Comparison of ENCODE assay signal across 10 cellular contexts in the genomic region with DNA sequence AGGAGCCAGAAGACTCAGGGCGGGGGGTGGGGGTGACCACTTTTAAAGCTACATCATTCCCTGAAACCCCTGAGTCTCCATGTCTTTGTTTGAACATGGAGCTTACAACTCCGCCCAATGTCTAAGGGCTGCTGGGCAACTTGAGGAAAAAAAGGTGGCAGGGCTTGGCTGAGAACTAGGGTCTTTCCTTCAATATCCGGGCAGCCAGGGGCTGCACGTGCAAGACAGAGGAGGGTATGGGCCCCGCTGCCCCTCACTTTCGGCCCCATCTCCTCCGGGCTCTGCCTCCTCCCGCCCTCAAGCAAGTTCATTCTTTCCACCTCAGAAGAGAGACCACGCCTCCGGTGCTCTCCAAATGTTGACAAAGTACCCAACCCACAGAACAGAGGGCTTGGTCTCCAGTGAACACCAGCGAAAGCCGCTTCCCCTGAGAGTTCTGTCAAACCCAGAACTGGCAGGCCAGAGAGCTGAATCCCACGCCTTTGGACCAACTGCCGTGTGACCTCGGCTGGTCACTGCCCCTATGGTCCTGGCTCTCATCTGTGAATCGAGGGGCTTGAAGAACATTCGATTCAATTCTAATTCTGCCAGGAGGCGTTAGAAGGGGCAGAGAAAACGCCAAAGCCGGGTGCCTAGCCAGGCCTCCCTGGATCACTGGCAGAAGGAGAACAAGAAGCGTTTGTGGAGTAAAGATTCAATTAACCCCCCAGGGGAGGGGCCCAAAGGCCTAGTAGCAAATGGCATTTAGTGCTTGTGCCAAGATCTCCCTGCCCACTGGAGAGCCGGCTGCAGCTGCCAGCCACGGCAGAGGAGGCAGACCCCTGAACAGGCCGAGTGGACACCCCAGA. TPM values are rescaled to one million over a fixed set of nuclear protein-coding genes. Genes with fewer than 3 reads are reported as not detected.
A peak's percentile ranks its signal among the peaks of the same experiment; 100 is the strongest.
DNase-seq lines count a peak whose midpoint lies in the region; ATAC-seq and TF ChIP-seq lines count a peak whose summit lies in the region.
"Had no signal": no experiment of that assay in that cellular context is flagged by ENCODE, and none has a peak within 500 bp of the region (broad histone marks: within the 10 kb centered on the region; RNA-seq: fewer than 3 reads in every experiment).

No MANE protein-coding gene starts in this region.

- H3K27ac Mint-ChIP-seq in mesothelial cell of epicardium: peak overlapping the region; percentile 30

- no peaks in the 10 kb centered on the region for H3K36me3 Mint-ChIP-seq in mesothelial cell of epicardium

- POLR2A ChIA-PET in RWPE1 (lab: Yijun Ruan, JAX; ENCODE audit: low non-redundant PET): no interaction called here

- H3K9me3 ChIP-seq in left ventricle myocardium inferior (replicated peaks) (no peaks in the 10 kb centered on the region), upper lobe of left lung (no peaks in the 10 kb centered on the region)

- TF ChIP-seq EP300 in upper lobe of left lung (IDR thresholded peaks at IDR 0.05): no peak

- CTCF ChIA-PET in RWPE1 (lab: Yijun Ruan, JAX): interaction anchor here (0.6 kb wide), 1 partner anchor 46 kb away, joined by 3 read pairs; no protein-coding TSS in a partner anchor

- H3K4me3 Mint-ChIP-seq in mesothelial cell of epicardium: no peak overlapping the region

- peaks cover 66% of the 10 kb centered on the region for H3K4me1 Mint-ChIP-seq in mesothelial cell of epicardium

- WGBS in upper lobe of left lung, 2 donors: 33 to 44% methylated on average over 15 to 24 of the region's 24 CpGs

- H3K4me1 ChIP-seq in left ventricle myocardium inferior (peaks cover 98% of the 10 kb centered on the region), upper lobe of left lung (peaks cover 90 to 97% (median 93%) of the 10 kb centered on the region in 4 donors)

- peak in 1 of 4 donors; percentile 15 for TF ChIP-seq POLR2A in upper lobe of left lung (IDR thresholded peaks at IDR 0.05)

- in situ Hi-C loops in ACHN (cut with HindIII; ENCODE audit: low pct_ligation_motif_present, low pct_unique_long_range_greater_than_20kb, low sequenced_read_pairs): no loop called here

- H3K27me3 ChIP-seq in left ventricle myocardium inferior (ENCODE audit: low read depth) (no peaks in the 10 kb centered on the region), upper lobe of left lung (peaks cover 0 to 3% (median 1%) of the 10 kb centered on the region in 4 donors)

- intact Hi-C loops in left ventricle myocardium inferior (cut with micrococcal nuclease) (loop anchor here (10.0 kb wide), 2 partner anchors 63 to 67 kb away; no protein-coding TSS in a partner anchor), left cardiac atrium (cut with DNase I) (loop anchor here (2.0 to 10.0 kb wide), 2 partner anchors 53 to 63 kb away; no protein-coding TSS in a partner anchor)

- H3K27me3 Mint-ChIP-seq in mesothelial cell of epicardium (ENCODE audit: low read depth): peaks cover 6% of the 10 kb centered on the region

- H3K27ac ChIP-seq in left ventricle myocardium inferior (replicated peaks) (peak overlapping the region; percentile 97), RWPE1 (peak overlapping the region; percentile 72), upper lobe of left lung (peak overlapping the region; percentile 37 to 92 (median 82))

- no peak for TF ChIP-seq CTCF in left ventricle myocardium inferior (IDR thresholded peaks at IDR 0.05; ENCODE audit: borderline replicate concordance)
- no peak for TF ChIP-seq CTCF in RWPE1 (conservative IDR thresholded peaks at IDR 0.05; ENCODE audit: low read depth)
- TF ChIP-seq CTCF in mesothelial cell of epicardium (IDR thresholded peaks at IDR 0.05; ENCODE audit: unreplicated experiment): no peak
- no peak for TF ChIP-seq CTCF in upper lobe of left lung (IDR thresholded peaks at IDR 0.05)

- H3K9me3 Mint-ChIP-seq in mesothelial cell of epicardium: no peaks in the 10 kb centered on the region

- no peak for ATAC-seq in left cardiac atrium
- ATAC-seq in upper lobe of left lung (ENCODE audit: low FRiP score in 2 of 2): no peak
- no peak for ATAC-seq in HG03135 (IDR thresholded peaks at IDR 0.05; ENCODE audit: unreplicated experiment)
- no peak for ATAC-seq in SK-N-SH treated with all-trans-retinoic acid at 6 μM for 48 hours

- H3K36me3 ChIP-seq in left ventricle myocardium inferior (peaks cover 5% of the 10 kb centered on the region), upper lobe of left lung (peaks cover 0 to 8% (median 0%) of the 10 kb centered on the region in 4 donors)

- H3K4me3 ChIP-seq in left ventricle myocardium inferior (peak overlapping the region; percentile 82), upper lobe of left lung (peak overlapping the region in 2 of 4 donors; percentile 13 to 21)

- DNase-seq in left ventricle myocardium inferior (no peak), left cardiac atrium (no peak), RWPE1 (ENCODE audit: low spot score) (no peak), mesothelial cell of epicardium (ENCODE audit: low spot score in 2 of 2, unreplicated experiment in 2 of 2) (no peak), upper lobe of left lung (peak in 1 of 2 donors; percentile 81), ACHN (no peak)
- DNase-seq: GDM1, NCI-H774 had no signal

TF ChIP-seq in SK-N-SH treated with all-trans-retinoic acid at 6 μM for 48 hours, 23 proteins besides CTCF, POLR2A, EP300 and RAD21 (continues in another document):
- TF ChIP-seq ZNF565 (CRISPR knock-in tag; conservative IDR thresholded peaks at IDR 0.05; ENCODE audit: low read depth) (no peak), CSRNP3 (CRISPR knock-in tag; IDR thresholded peaks at IDR 0.05) (no peak), TSHZ2 (CRISPR knock-in tag; IDR thresholded peaks at IDR 0.05) (no peak), OSR1 (CRISPR knock-in tag; IDR thresholded peaks at IDR 0.05) (no peak), ISL1 (CRISPR knock-in tag; IDR thresholded peaks at IDR 0.05) (no peak), ARNTL (CRISPR knock-in tag; IDR thresholded peaks at IDR 0.05; ENCODE audit: borderline replicate concordance, low read depth) (no peak), GLIS3 (CRISPR knock-in tag; IDR thresholded peaks at IDR 0.05) (no peak), RARB (CRISPR knock-in tag; IDR thresholded peaks at IDR 0.05) (no peak), SNAI2 (CRISPR knock-in tag; IDR thresholded peaks at IDR 0.05) (no peak), BACH2 (CRISPR knock-in tag; IDR thresholded peaks at IDR 0.05; ENCODE audit: borderline replicate concordance) (no peak), ZNF70 (CRISPR knock-in tag; IDR thresholded peaks at IDR 0.05) (no peak), TOX (CRISPR knock-in tag; IDR thresholded peaks at IDR 0.05; ENCODE audit: borderline replicate concordance) (no peak), ZFP3 (CRISPR knock-in tag; IDR thresholded peaks at IDR 0.05) (no peak)
- TF ChIP-seq, protein P1, sequence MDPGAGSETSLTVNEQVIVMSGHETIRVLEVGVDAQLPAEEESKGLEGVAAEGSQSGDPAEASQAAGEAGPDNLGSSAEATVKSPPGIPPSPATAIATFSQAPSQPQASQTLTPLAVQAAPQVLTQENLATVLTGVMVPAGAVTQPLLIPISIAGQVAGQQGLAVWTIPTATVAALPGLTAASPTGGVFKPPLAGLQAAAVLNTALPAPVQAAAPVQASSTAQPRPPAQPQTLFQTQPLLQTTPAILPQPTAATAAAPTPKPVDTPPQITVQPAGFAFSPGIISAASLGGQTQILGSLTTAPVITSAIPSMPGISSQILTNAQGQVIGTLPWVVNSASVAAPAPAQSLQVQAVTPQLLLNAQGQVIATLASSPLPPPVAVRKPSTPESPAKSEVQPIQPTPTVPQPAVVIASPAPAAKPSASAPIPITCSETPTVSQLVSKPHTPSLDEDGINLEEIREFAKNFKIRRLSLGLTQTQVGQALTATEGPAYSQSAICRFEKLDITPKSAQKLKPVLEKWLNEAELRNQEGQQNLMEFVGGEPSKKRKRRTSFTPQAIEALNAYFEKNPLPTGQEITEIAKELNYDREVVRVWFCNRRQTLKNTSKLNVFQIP (CRISPR knock-in tag; IDR thresholded peaks at IDR 0.05; ENCODE audit: borderline replicate concordance, low read depth): no peak

RNA-seq across cellular contexts. Expression of gene PDGFB, which starts 7.3 kb away (rescaled TPM):
- 17.2 TPM for total RNA-seq in left ventricle myocardium inferior
- total RNA-seq in left cardiac atrium: 10 to 100 TPM; 17.5 to 51.2 TPM
- total RNA-seq in mesothelial cell of epicardium: 14.2 to 15.2 TPM (median 14.7 TPM) in 3 replicates
- 10 to 100 TPM; 15.4 to 41.7 (median 24.1) TPM for total RNA-seq in upper lobe of left lung
